In the genomic region with DNA sequence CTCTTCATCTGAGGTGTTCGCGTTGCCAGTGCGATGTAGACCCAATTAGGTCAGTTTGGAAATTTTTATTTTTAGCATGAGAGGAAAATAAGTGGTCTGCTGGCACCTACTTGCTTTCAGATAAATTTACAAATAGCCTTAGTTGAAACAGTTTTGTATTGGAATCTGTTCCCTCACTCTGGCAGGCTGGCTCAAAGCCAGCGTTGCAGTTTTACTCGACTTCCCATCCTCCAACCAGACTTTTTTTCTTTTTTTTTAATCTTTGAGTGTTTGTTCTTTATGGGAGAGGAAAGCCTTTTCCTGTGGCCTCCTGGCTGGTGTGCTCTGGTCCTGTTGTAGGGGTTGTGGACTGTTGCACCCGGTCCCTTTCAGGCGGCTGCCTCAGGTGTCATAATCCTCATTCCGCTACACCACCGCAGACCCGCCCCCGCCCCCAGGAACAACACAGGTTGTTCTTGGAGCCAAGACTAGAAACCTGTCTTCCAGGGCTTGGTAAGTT, we compare ENCODE assay signal across 20 cellular contexts. TPM values are rescaled to one million over a fixed set of nuclear protein-coding genes. Genes with fewer than 3 reads are reported as not detected.
A peak's percentile ranks its signal among the peaks of the same experiment; 100 is the strongest.
DNase-seq lines count a peak whose midpoint lies in the region; ATAC-seq and TF ChIP-seq lines count a peak whose summit lies in the region.
"Had no signal": no experiment of that assay in that cellular context is flagged by ENCODE, and none has a peak within 500 bp of the region (broad histone marks: within the 10 kb centered on the region; RNA-seq: fewer than 3 reads in every experiment).

No MANE protein-coding gene starts in this region.

- H3K4me1 ChIP-seq in right atrium auricular region (peaks cover 0 to 8% of the 10 kb centered on the region in 2 donors), thyroid gland (peaks cover 10 to 24% of the 10 kb centered on the region in 2 donors)
- H3K4me1 ChIP-seq: Caco-2 had no signal

- H3K9me3 Mint-ChIP-seq in activated naive CD8-positive, alpha-beta T cell treated with anti-CD3 and anti-CD28 coated beads, Interleukin-2, amount 50 U/mL, for 24 hours, result no peaks in the 10 kb centered on the region
- H3K9me3 Mint-ChIP-seq: activated CD4-positive, alpha-beta T cell treated with anti-CD3 and anti-CD28 coated beads, Interleukin-2, amount 10 ng/mL, durations not matched to agents 7 days and 5 days; stimulated activated naive CD8-positive, alpha-beta T cell treated with anti-CD3 and anti-CD28 coated beads, Interleukin-15, amount 100 ng/mL, for 72 hours; T-helper 1 cell treated with Interleukin-12 subunit alpha and Interleukin-12 subunit beta and Interleukin-4 antibody, amounts not matched to agents 30 μg/mL and 1 μg/mL, for 36 hours; type B pancreatic cell had no signal

- H3K27me3 Mint-ChIP-seq in activated naive CD8-positive, alpha-beta T cell treated with anti-CD3 and anti-CD28 coated beads, Interleukin-2, amount 50 U/mL, for 24 hours, result peaks cover 22% of the 10 kb centered on the region
- H3K27me3 Mint-ChIP-seq: activated CD4-positive, alpha-beta T cell treated with anti-CD3 and anti-CD28 coated beads, Interleukin-2, amount 10 ng/mL, durations not matched to agents 7 days and 5 days; type B pancreatic cell had no signal

- H3K27me3 ChIP-seq in right atrium auricular region, result no peaks in the 10 kb centered on the region
- H3K27me3 ChIP-seq in thyroid gland, result no peaks in the 10 kb centered on the region

- H3K36me3 Mint-ChIP-seq in activated naive CD8-positive, alpha-beta T cell treated with anti-CD3 and anti-CD28 coated beads, Interleukin-2, amount 50 U/mL, for 24 hours (ENCODE audit: low read depth), result no peaks in the 10 kb centered on the region
- H3K36me3 Mint-ChIP-seq: activated CD8-positive, alpha-beta memory T cell treated with anti-CD3 and anti-CD28 coated beads, Interleukin-2, amount 10 ng/mL, durations not matched to agents 7 days and 5 days; type B pancreatic cell had no signal

- 54 to 56% methylated on average over 11 of the region's 11 CpGs for WGBS in thyroid gland, 2 donors

- intact Hi-C loops in left cardiac atrium (cut with DNase I), result no loop called here
- intact Hi-C loops in thyroid gland (cut with DNase I), result no loop called here

- H3K4me3 ChIP-seq in right atrium auricular region, result no peak overlapping the region
- H3K4me3 ChIP-seq in choroid plexus epithelial cell (ENCODE audit: low read depth, low read length), result no peak overlapping the region
- no peak overlapping the region for H3K4me3 ChIP-seq in thyroid gland (replicated peaks in 1 of 3)

- peaks cover 1% of the 10 kb centered on the region for H3K4me1 Mint-ChIP-seq in activated naive CD8-positive, alpha-beta T cell treated with anti-CD3 and anti-CD28 coated beads, Interleukin-2, amount 50 U/mL, for 24 hours
- H3K4me1 Mint-ChIP-seq: activated CD4-positive, alpha-beta T cell treated with anti-CD3 and anti-CD28 coated beads, Interleukin-2, amount 10 ng/mL, durations not matched to agents 7 days and 5 days had no signal

- H3K27ac ChIP-seq in right atrium auricular region, result no peak overlapping the region
- H3K27ac ChIP-seq in thyroid gland, result peak overlapping the region in 2 of 3 donors; percentile 48 to 64

- H3K27ac Mint-ChIP-seq in activated naive CD8-positive, alpha-beta T cell treated with anti-CD3 and anti-CD28 coated beads, Interleukin-2, amount 50 U/mL, for 24 hours, result no peak overlapping the region
- H3K27ac Mint-ChIP-seq: activated CD4-positive, alpha-beta T cell treated with anti-CD3 and anti-CD28 coated beads, Interleukin-2, amount 10 ng/mL, durations not matched to agents 7 days and 5 days; activated CD8-positive, alpha-beta memory T cell treated with anti-CD3 and anti-CD28 coated beads, Interleukin-2, amount 10 ng/mL, durations not matched to agents 7 days and 5 days; stimulated activated naive CD8-positive, alpha-beta T cell treated with anti-CD3 and anti-CD28 coated beads, Interleukin-15, amount 100 ng/mL, for 72 hours; T-helper 1 cell treated with Interleukin-12 subunit alpha and Interleukin-12 subunit beta and Interleukin-4 antibody, amounts not matched to agents 30 μg/mL and 1 μg/mL, for 36 hours; type B pancreatic cell had no signal

- DNase-seq in left cardiac atrium (peak; percentile 35), right atrium auricular region (ENCODE audit: low spot score) (no peak), choroid plexus epithelial cell (ENCODE audit: low read depth) (peak; percentile 29), medulla oblongata (ENCODE audit: extremely low spot score) (peak; percentile 33), thyroid gland (peak; percentile 78 to 82), NCI-H1436 treated with DMSO at 0.1 percent for 48 hours (lab: John Stamatoyannopoulos, UW) (no peak)
- DNase-seq in activated naive CD8-positive, alpha-beta T cell treated with anti-CD3 and anti-CD28 coated beads, Interleukin-2, amount 50 U/mL, for 24 hours, result no peak
- DNase-seq: activated CD4-positive, alpha-beta T cell treated with anti-CD3 and anti-CD28 coated beads, Interleukin-2, amount 10 ng/mL, durations not matched to agents 7 days and 5 days; activated CD8-positive, alpha-beta memory T cell treated with anti-CD3 and anti-CD28 coated beads, Interleukin-2, amount 10 ng/mL, durations not matched to agents 7 days and 5 days; activated naive CD4-positive, alpha-beta T cell treated with anti-CD3 and anti-CD28 coated beads, Interleukin-2, amount 50 U/mL, for 16 hours; Caco-2; MM.1S; NCI-H1694; NCI-H69; retina; stimulated activated naive CD8-positive, alpha-beta T cell treated with anti-CD3 and anti-CD28 coated beads, Interleukin-15, amount 100 ng/mL, for 72 hours had no signal

- H3K9me3 ChIP-seq in right atrium auricular region (no peaks in the 10 kb centered on the region), thyroid gland (no peaks in the 10 kb centered on the region)
- H3K9me3 ChIP-seq: Caco-2 had no signal

- no peak for ATAC-seq in left cardiac atrium
- no peak for ATAC-seq in activated naive CD8-positive, alpha-beta T cell treated with anti-CD3 and anti-CD28 coated beads, Interleukin-2, amount 50 U/mL, for 24 hours
- no peak for ATAC-seq in GM19035 (IDR thresholded peaks at IDR 0.05; ENCODE audit: unreplicated experiment)
- ATAC-seq: activated CD8-positive, alpha-beta memory T cell treated with anti-CD3 and anti-CD28 coated beads, Interleukin-2, amount 10 ng/mL, durations not matched to agents 7 days and 5 days; left lobe of liver; stimulated activated naive CD8-positive, alpha-beta T cell treated with anti-CD3 and anti-CD28 coated beads, Interleukin-15, amount 100 ng/mL, for 72 hours had no signal

- H3K36me3 ChIP-seq in right atrium auricular region (no peaks in the 10 kb centered on the region), thyroid gland (no peaks in the 10 kb centered on the region)

- H3K4me3 Mint-ChIP-seq in activated naive CD8-positive, alpha-beta T cell treated with anti-CD3 and anti-CD28 coated beads, Interleukin-2, amount 50 U/mL, for 24 hours, result no peak overlapping the region
- H3K4me3 Mint-ChIP-seq: activated CD4-positive, alpha-beta T cell treated with anti-CD3 and anti-CD28 coated beads, Interleukin-2, amount 10 ng/mL, durations not matched to agents 7 days and 5 days; activated CD8-positive, alpha-beta memory T cell treated with anti-CD3 and anti-CD28 coated beads, Interleukin-2, amount 10 ng/mL, durations not matched to agents 7 days and 5 days; stimulated activated naive CD8-positive, alpha-beta T cell treated with anti-CD3 and anti-CD28 coated beads, Interleukin-15, amount 100 ng/mL, for 72 hours; T-helper 1 cell treated with Interleukin-12 subunit alpha and Interleukin-12 subunit beta and Interleukin-4 antibody, amounts not matched to agents 30 μg/mL and 1 μg/mL, for 36 hours; type B pancreatic cell had no signal

- no peak for TF ChIP-seq POLR2A in thyroid gland (IDR thresholded peaks at IDR 0.05)

- no peak for TF ChIP-seq CTCF in right atrium auricular region (IDR thresholded peaks at IDR 0.05)
- TF ChIP-seq CTCF in choroid plexus epithelial cell (conservative IDR thresholded peaks at IDR 0.05; ENCODE audit: low read depth, low read length), result no peak
- TF ChIP-seq CTCF in thyroid gland (IDR thresholded peaks at IDR 0.05), result no peak

RNA-seq across cellular contexts. Expression of gene TIAM2, which starts 46.7 kb away (rescaled TPM):
- total RNA-seq in left cardiac atrium, result 1 to 10 TPM; 8.9 to 9.3 TPM
- total RNA-seq in right atrium auricular region, result 10 to 100 TPM in 1 of 2 donors, 1 to 10 TPM in 1; 9.3 to 10.3 TPM
- total RNA-seq in thyroid gland, result 10 to 100 TPM; 11.1 to 26.1 (median 18.5) TPM

Comparison
In these comparisons a context has a peak if more than half of its experiments do, and no peak if none do; other contexts are left out.
1. DNase-seq: peak in left cardiac atrium (single experiment), choroid plexus epithelial cell (single experiment), medulla oblongata (single experiment) and thyroid gland (2 of 2); none in right atrium auricular region (single experiment), activated naive CD8-positive, alpha-beta T cell treated with anti-CD3 and anti-CD28 coated beads, Interleukin-2, amount 50 U/mL, for 24 hours (single experiment) and NCI-H1436 treated with DMSO at 0.1 percent for 48 hours (single experiment).
2. H3K27ac ChIP-seq: peak in thyroid gland (2 of 3); none in right atrium auricular region (0 of 2).